Comparison of ENCODE assay signal across 8 cellular contexts in genomic region chr6:133953634-133954415, GRCh38. TPM values are rescaled to one million over a fixed set of nuclear protein-coding genes. Genes with fewer than 3 reads are reported as not detected.
DNase-seq lines count a peak whose midpoint lies in the region; ATAC-seq and TF ChIP-seq lines count a peak whose summit lies in the region.

No MANE protein-coding gene starts in this region.

- H3K4me1 ChIP-seq in HAP-1 = peaks cover 17% of the 10 kb centered on the region
- H3K4me1 ChIP-seq in esophagus (ENCODE audit: control insufficient read depth in 2 of 2, insufficient read depth in 2 of 2, low read length in 1 of 2) = no peaks in the 10 kb centered on the region
- peaks cover 2% of the 10 kb centered on the region for H3K4me1 ChIP-seq in prostate gland (replicated peaks)

- 6 to 7% methylated on average over 23 of the region's 23 CpGs for WGBS in esophagus, 2 donors
- WGBS in prostate gland = 8% methylated on average over 23 of the region's 23 CpGs

- intact Hi-C loops in prostate gland (cut with DNase I) = no loop called here

- H3K4me3 ChIP-seq in HAP-1 = peak overlapping the region; percentile 91
- H3K4me3 ChIP-seq in esophagus (ENCODE audit: low read depth in 1 of 2, low read length in 2 of 2) = peak overlapping the region; percentile 89 to 92
- peak overlapping the region; percentile 78 to 96 for H3K4me3 ChIP-seq in prostate gland

- no peaks in the 10 kb centered on the region; the same call in 1 of the 2 replicates for H3K36me3 ChIP-seq in HAP-1 (replicated peaks)
- H3K36me3 ChIP-seq in esophagus (ENCODE audit: control insufficient read depth in 2 of 2, insufficient read depth in 2 of 2, low read length in 1 of 2) = no peaks in the 10 kb centered on the region
- H3K36me3 ChIP-seq in prostate gland = no peaks in the 10 kb centered on the region

- no peak for TF ChIP-seq CTCF in prostate gland (IDR thresholded peaks at IDR 0.05)

- H3K27ac ChIP-seq in esophagus (ENCODE audit: low read depth in 2 of 2, low read length in 1 of 2) (peak overlapping the region in 1 of 2 donors; percentile 89), prostate gland (peak overlapping the region; percentile 93 to 94)

- TF ChIP-seq POLR2A in prostate gland (IDR thresholded peaks at IDR 0.05) = no peak

- in situ Hi-C loops in HAP-1 (cut with MboI; ENCODE audit: low sequenced_read_pairs) = no loop called here

- H3K9me3 ChIP-seq in HAP-1 = no peaks in the 10 kb centered on the region; the same call in 1 of the 2 replicates
- no peaks in the 10 kb centered on the region for H3K9me3 ChIP-seq in esophagus (ENCODE audit: control insufficient read depth in 2 of 2, insufficient read depth in 1 of 2, low read depth in 1 of 2, low read length in 1 of 2)
- no peaks in the 10 kb centered on the region for H3K9me3 ChIP-seq in prostate gland

- no peak for ATAC-seq in GM21717 (IDR thresholded peaks at IDR 0.05; ENCODE audit: unreplicated experiment)

- H3K27me3 ChIP-seq in HAP-1 (ENCODE audit: low read depth) (peaks cover 9% of the 10 kb centered on the region; the same call in 1 of the 2 replicates), esophagus (ENCODE audit: control insufficient read depth in 1 of 2, insufficient read depth in 2 of 2, low read length in 2 of 2) (no peaks in the 10 kb centered on the region), prostate gland (replicated peaks; ENCODE audit: insufficient read depth) (no peaks in the 10 kb centered on the region)

- DNase-seq in HAP-1 (ENCODE audit: low spot score in 2 of 2) (no peak), RKO (ENCODE audit: low spot score) (peak; percentile 52), prostate gland (ENCODE audit: low spot score) (peak; percentile 13), NCI-H510A (lab: John Stamatoyannopoulos, UW) (no peak), OCI-M2 (lab: John Stamatoyannopoulos, UW; ENCODE audit: unreplicated experiment) (no peak)
- DNase-seq in activated CD4-positive, alpha-beta T cell treated with anti-CD3 and anti-CD28 coated beads for 48 hours = no peak

RNA-seq across cellular contexts. Expression of gene TBPL1, which starts 0.8 kb away (rescaled TPM):
- polyA plus RNA-seq in esophagus = 10 to 100 TPM; 13.1 to 16.1 TPM
- total RNA-seq in prostate gland = 10 to 100 TPM; 27.7 to 30.8 TPM

Comparison
In these comparisons a context has a peak if more than half of its experiments do, and no peak if none do; other contexts are left out.
1. DNase-seq: peak in RKO (single experiment) and prostate gland (single experiment); none in HAP-1 (0 of 2), NCI-H510A (single experiment), OCI-M2 (single experiment) and activated CD4-positive, alpha-beta T cell treated with anti-CD3 and anti-CD28 coated beads for 48 hours (single experiment).
2. Peak in every context shown above with its lines, with median percentiles within 50 percentile points of each other: H3K4me3 ChIP-seq.